Comparison of ENCODE assay signal across 4 cellular contexts in the genomic region with DNA sequence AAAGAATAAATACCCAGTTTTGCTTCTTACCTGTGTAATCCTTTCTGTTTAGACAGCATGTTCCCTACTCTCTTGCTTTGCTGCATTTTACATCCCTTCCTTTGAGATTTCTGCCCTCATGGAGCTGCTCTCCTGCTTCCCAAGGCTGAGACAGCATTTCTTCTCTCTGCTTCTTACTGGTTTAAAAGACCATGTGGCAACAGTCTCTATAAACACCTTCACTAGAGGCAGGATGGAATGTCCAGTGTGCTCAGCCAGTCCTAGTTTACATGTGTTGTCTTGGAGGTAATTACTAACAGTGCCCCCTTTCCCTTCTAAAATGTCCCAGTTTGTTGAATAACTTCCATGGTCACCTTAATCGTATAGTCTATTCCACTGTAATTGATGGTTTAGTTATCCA.
"Had no signal": no experiment of that assay in that cellular context is flagged by ENCODE, and none has a peak within 500 bp of the region (broad histone marks: within the 10 kb centered on the region; RNA-seq: fewer than 3 reads in every experiment).

No MANE protein-coding gene starts in this region.

- H3K27ac ChIP-seq: HL-60 had no signal

- ATAC-seq: HepG2, K562 had no signal

- DNase-seq: IMR-90 had no signal

- H3K4me3 ChIP-seq: K562 had no signal
